6 cellular contexts compared by ENCODE assay signal in genomic region chr1:44820328-44820944, GRCh38.
DNase-seq lines count a peak whose midpoint lies in the region; TF ChIP-seq lines count a peak whose summit lies in the region.

No MANE protein-coding gene starts in this region.

- no peak for TF ChIP-seq CTCF in GM12875 (IDR thresholded peaks at IDR 0.05; ENCODE audit: borderline replicate concordance, insufficient read depth, low read depth, low read length)

- peaks cover 3 to 12% of the 10 kb centered on the region in 2 donors for H3K4me1 ChIP-seq in muscle layer of duodenum (ENCODE audit: control insufficient read depth in 1 of 2, insufficient read depth in 2 of 2, low read length in 2 of 2)

- H3K4me3 ChIP-seq in GM12875 (ENCODE audit: low read depth, low read length) (peak overlapping the region; percentile 57), muscle layer of duodenum (ENCODE audit: low read depth in 1 of 2, low read length in 2 of 2) (peak overlapping the region; percentile 57 to 81)

- DNase-seq in NCI-H1417 treated with DMSO at 0.1 percent for 48 hours (lab: John Stamatoyannopoulos, UW) (no peak), middle frontal gyrus (ENCODE audit: extremely low spot score, low spot score) (no peak), iPS-NIHi11 (ENCODE audit: low spot score) (no peak)

- H3K27ac ChIP-seq in angular gyrus (ENCODE audit: low read depth, low read length) (peak overlapping the region; percentile 99), muscle layer of duodenum (ENCODE audit: low read length) (peak overlapping the region; percentile 97)

- H3K9me3 ChIP-seq in muscle layer of duodenum (ENCODE audit: control insufficient read depth in 1 of 2, low read length in 2 of 2) = no peaks in the 10 kb centered on the region

- no peaks in the 10 kb centered on the region for H3K27me3 ChIP-seq in muscle layer of duodenum (ENCODE audit: low read depth, low read length)

- H3K36me3 ChIP-seq in muscle layer of duodenum (ENCODE audit: control insufficient read depth in 1 of 2, insufficient read depth in 2 of 2, low read length in 2 of 2) = peaks cover 0 to 3% of the 10 kb centered on the region in 2 donors
